Comparison of ENCODE assay signal across 9 cellular contexts in the genomic region with DNA sequence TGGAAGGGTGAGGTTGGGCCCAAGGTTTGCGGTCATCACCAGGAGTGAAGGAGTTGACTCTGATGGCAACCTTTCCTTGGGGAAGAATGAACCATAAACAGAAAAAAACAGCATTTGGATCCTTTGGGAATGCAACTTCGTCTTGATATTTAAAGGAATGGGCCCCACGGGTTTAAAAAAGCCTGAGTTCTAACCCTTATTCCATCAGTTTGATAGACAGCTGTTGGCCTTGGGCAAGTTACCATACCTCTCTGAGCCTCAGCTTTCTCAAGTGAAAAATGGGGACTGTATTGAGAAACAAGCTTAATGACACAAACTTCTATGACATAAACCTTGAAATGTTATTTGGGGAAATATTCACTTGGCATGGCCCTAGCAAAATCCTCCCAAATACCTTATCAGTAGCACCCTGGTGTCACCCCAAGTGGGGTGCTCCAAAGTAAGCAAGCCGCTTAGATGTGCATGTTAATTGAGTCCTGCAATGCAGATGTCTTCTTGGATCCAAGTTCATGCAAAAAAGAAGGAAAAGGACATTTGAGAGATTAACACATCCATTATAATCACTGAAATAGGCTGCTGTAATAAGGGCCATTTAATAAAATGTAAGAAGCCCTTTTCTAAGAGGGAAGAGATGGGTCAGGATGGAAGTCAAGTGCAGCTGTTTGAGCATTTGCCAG. TPM values are rescaled to one million over a fixed set of nuclear protein-coding genes. Genes with fewer than 3 reads are reported as not detected.
DNase-seq lines count a peak whose midpoint lies in the region; ATAC-seq and TF ChIP-seq lines count a peak whose summit lies in the region.
"Had no signal": no experiment of that assay in that cellular context is flagged by ENCODE, and none has a peak within 500 bp of the region (broad histone marks: within the 10 kb centered on the region; RNA-seq: fewer than 3 reads in every experiment).

No MANE protein-coding gene starts in this region.

- H4K20me1 ChIP-seq in OCI-LY1 (ENCODE audit: insufficient read depth, low read length), result no peaks in the 10 kb centered on the region

- CTCF ChIA-PET in BJ (lab: Yijun Ruan, JAX), result interaction anchor here (1.0 to 1.4 kb wide), 6 partner anchors 8 to 337 kb away, joined by 3 to 10 read pairs (median 4); no protein-coding TSS in a partner anchor

- H3K9me3 Mint-ChIP-seq in endodermal cell, result no peaks in the 10 kb centered on the region

- no peak overlapping the region for H3K27ac Mint-ChIP-seq in endodermal cell

- no peak overlapping the region; the same call in 1 of the 2 replicates for H3K9ac ChIP-seq in OCI-LY1 (ENCODE audit: low read length)
- no peak overlapping the region for H3K9ac ChIP-seq in endodermal cell (ENCODE audit: extremely low read depth, low read length, poor library complexity, severe bottlenecking)

- peaks cover 40% of the 10 kb centered on the region for H3K4me1 Mint-ChIP-seq in endodermal cell

- H2AFZ ChIP-seq in OCI-LY1 (ENCODE audit: low read length), result no peak overlapping the region

- peaks cover 56% of the 10 kb centered on the region for H3K4me1 ChIP-seq in OCI-LY1 (ENCODE audit: insufficient read depth, low read length, severe bottlenecking)
- H3K4me1 ChIP-seq in endodermal cell (ENCODE audit: control insufficient read depth, insufficient read depth, low read length), result peaks cover 6% of the 10 kb centered on the region
- H3K4me1 ChIP-seq in neutrophil (ENCODE audit: control insufficient read depth in 1 of 2, insufficient read depth in 1 of 2, low read depth in 1 of 2, low read length in 1 of 2), result peaks cover 83 to 85% of the 10 kb centered on the region in 2 experiments

- 0 out of 2 replicates have a peak, but pooled peaks cover 3% of the 10 kb centered on the region for H3F3A ChIP-seq in OCI-LY1 (ENCODE audit: insufficient read depth, low read length)

- H3K9me3 ChIP-seq in OCI-LY1 (ENCODE audit: low read length) (no peaks in the 10 kb centered on the region), endodermal cell (ENCODE audit: control insufficient read depth, low read length) (no peaks in the 10 kb centered on the region), neutrophil (no peaks in the 10 kb centered on the region)

- H3K27ac ChIP-seq in OCI-LY1 (ENCODE audit: low read depth, low read length, poor library complexity, severe bottlenecking), result no peak overlapping the region
- no peak overlapping the region for H3K27ac ChIP-seq in endodermal cell (ENCODE audit: low read depth, low read length)
- H3K27ac ChIP-seq in neutrophil, result peak overlapping the region; percentile 97
- H3K27ac ChIP-seq: VCaP had no signal

- H3K4me3 Mint-ChIP-seq in endodermal cell, result peak overlapping the region; percentile 43

- ATAC-seq in HG02588 (IDR thresholded peaks at IDR 0.05; ENCODE audit: unreplicated experiment) (no peak), GM21529 (IDR thresholded peaks at IDR 0.05; ENCODE audit: unreplicated experiment) (no peak), GM18498 (IDR thresholded peaks at IDR 0.05; ENCODE audit: unreplicated experiment) (no peak)

- WGBS in endodermal cell (ENCODE audit: insufficient coverage in 1 of 2, insufficient read length in 1 of 2), 2 experiments, result 81 to 92% methylated on average over 4 of the region's 4 CpGs

- H3K9me2 ChIP-seq in OCI-LY1 (ENCODE audit: low read depth, low read length), result no peaks in the 10 kb centered on the region

- no peaks in the 10 kb centered on the region for H3K27me3 Mint-ChIP-seq in endodermal cell (ENCODE audit: insufficient read depth)

- no peaks in the 10 kb centered on the region for H3K36me3 Mint-ChIP-seq in endodermal cell (ENCODE audit: low read depth)

- POLR2A ChIA-PET in BJ (lab: Charles Lee), result interaction anchor here (0.7 to 1.1 kb wide), 2 partner anchors 13 to 82 kb away, joined by 6 read pairs; no protein-coding TSS in a partner anchor

- peak overlapping the region; percentile 66 for H3K4me2 ChIP-seq in OCI-LY1 (ENCODE audit: low read length)

- H3K4me3 ChIP-seq in BJ (ENCODE audit: low read depth, low read length), result peak overlapping the region; percentile 48
- H3K4me3 ChIP-seq in OCI-LY1 (ENCODE audit: low read depth, low read length, poor library complexity, severe bottlenecking), result peak overlapping the region; percentile 45
- H3K4me3 ChIP-seq in endodermal cell (ENCODE audit: low read length), result peak overlapping the region; percentile 60
- peak overlapping the region; percentile 46 to 50 for H3K4me3 ChIP-seq in neutrophil (ENCODE audit: low read depth in 1 of 2, low read length in 1 of 2)

- H3K27me3 ChIP-seq in BJ (ENCODE audit: control insufficient read depth, insufficient read depth, low read length), result no peaks in the 10 kb centered on the region
- H3K27me3 ChIP-seq in OCI-LY1 (ENCODE audit: insufficient read depth, low read length), result no peaks in the 10 kb centered on the region
- no peaks in the 10 kb centered on the region for H3K27me3 ChIP-seq in endodermal cell (ENCODE audit: control insufficient read depth, insufficient read depth, low read length, poor library complexity, severe bottlenecking)
- H3K27me3 ChIP-seq in neutrophil, result no peaks in the 10 kb centered on the region

- TF ChIP-seq CTCF in BJ (IDR thresholded peaks at IDR 0.05; ENCODE audit: insufficient read depth, low read depth, low read length) (no peak), OCI-LY1 (IDR thresholded peaks at IDR 0.05; ENCODE audit: low read length) (no peak), endodermal cell (conservative IDR thresholded peaks at IDR 0.05) (no peak), neutrophil (IDR thresholded peaks at IDR 0.05) (no peak)

- DNase-seq in BJ (ENCODE audit: low read depth), result no peak
- no peak for DNase-seq in endodermal cell
- no peak for DNase-seq in germinal center (ENCODE audit: low spot score)

- no peaks in the 10 kb centered on the region; the same call in 1 of the 2 replicates for H3K36me3 ChIP-seq in BJ (ENCODE audit: control insufficient read depth, insufficient read depth, low read length)
- no peaks in the 10 kb centered on the region for H3K36me3 ChIP-seq in OCI-LY1 (ENCODE audit: insufficient read depth, low read length)
- H3K36me3 ChIP-seq in endodermal cell (ENCODE audit: control insufficient read depth, insufficient read depth, low read length), result no peaks in the 10 kb centered on the region
- H3K36me3 ChIP-seq in neutrophil, result no peaks in the 10 kb centered on the region

- no peaks in the 10 kb centered on the region; the same call in 1 of the 2 replicates for H3K79me2 ChIP-seq in OCI-LY1 (ENCODE audit: insufficient read depth, low read length)

RNA-seq across cellular contexts. Expression of a gene that starts 13.8 kb away (rescaled TPM):
- polyA plus RNA-seq in BJ (2011; rRNA removed), result 17.1 and 27.6 TPM in 2 replicates
- polyA minus RNA-seq in BJ (2011; rRNA and poly(A)+ RNA removed), result 9.7 and 10.8 TPM in 2 replicates
- 10 to 100 TPM; 31.3 to 55.4 TPM for total RNA-seq in endodermal cell
- polyA plus RNA-seq in endodermal cell (2013, experiment 1 of 2), result 38.6 TPM
- polyA plus RNA-seq in endodermal cell (2013, experiment 2 of 2), result 30.7 TPM
